Comparison of ENCODE assay signal across 1 cellular context in genomic region chr6:107611060-107611824, GRCh38.
TF ChIP-seq lines count a peak whose summit lies in the region.

No MANE protein-coding gene starts in this region.

TF ChIP-seq in WTC11, 78 proteins besides CTCF, POLR2A, EP300 and RAD21 (continued from another document):
- no peak for TF ChIP-seq CDX4 (CRISPR knock-in tag; IDR thresholded peaks at IDR 0.05; ENCODE audit: borderline replicate concordance)
